ENCODE assay signal across 22 cellular contexts in genomic region chr15:98626153-98626552, GRCh38.
"Had no signal": no experiment of that assay in that cellular context is flagged by ENCODE, and none has a peak within 500 bp of the region (broad histone marks: within the 10 kb centered on the region; RNA-seq: fewer than 3 reads in every experiment).

No MANE protein-coding gene starts in this region.

- H3K27ac ChIP-seq: foreskin keratinocyte, neutrophil, psoas muscle, spleen, tibial artery, upper lobe of left lung, uterus had no signal

- DNase-seq: effector memory CD8-positive, alpha-beta T cell; foreskin keratinocyte; left colon; left ventricle myocardium superior; mesenchymal stem cell; naive B cell; nephron progenitor cell; psoas muscle; retina; spleen; stimulated activated CD4-positive, alpha-beta T cell treated with anti-CD3 and anti-CD28 coated beads, Interleukin-15, amount 100 ng/mL, for 24 hours; stimulated activated CD4-positive, alpha-beta T cell treated with anti-CD3 and anti-CD28 coated beads, Interleukin-1b, Interleukin-23, amount 100 ng/mL, for 48 hours; stimulated activated CD4-positive, alpha-beta T cell treated with anti-CD3 and anti-CD28 coated beads, Interleukin-4, amount 100 ng/mL, for 24 hours; tibial artery; uterus had no signal

- H3K36me3 ChIP-seq: neutrophil, spleen, tibial artery, upper lobe of left lung, uterus had no signal

- ATAC-seq: effector memory CD8-positive, alpha-beta T cell; foreskin keratinocyte; left colon; left ventricle myocardium superior; psoas muscle; sciatic nerve; stimulated activated memory B cell treated with anti-CD40 and anti-IgM and Interleukin-4, amounts not matched to agents 10 μg/mL and 1 μg/mL and 100 μg/mL, for 72 hours had no signal

- H3K4me3 ChIP-seq: lung, psoas muscle, spleen, tibial artery, upper lobe of left lung, uterus had no signal

- H3K4me1 ChIP-seq: foreskin keratinocyte, psoas muscle, spleen, tibial artery, upper lobe of left lung, uterus had no signal

- H3K36me3 Mint-ChIP-seq: naive B cell; stimulated activated memory B cell treated with anti-CD40 and anti-IgM and Interleukin-4, amounts not matched to agents 10 μg/mL and 1 μg/mL and 100 μg/mL, for 72 hours had no signal

- H3K4me3 Mint-ChIP-seq: dendritic cell treated with granulocyte-macrophage colony-stimulating factor and Interleukin-4, amounts not matched to agents 40 ng/mL and 50 ng/mL, for 4 days; effector memory CD8-positive, alpha-beta T cell; naive B cell; nephron progenitor cell; stimulated activated memory B cell treated with anti-CD40 and anti-IgM and Interleukin-4, amounts not matched to agents 10 μg/mL and 1 μg/mL and 100 μg/mL, for 72 hours; stimulated activated naive CD8-positive, alpha-beta T cell treated with anti-CD3 and anti-CD28 coated beads, Interleukin-15, Interleukin-2, amounts not matched to agents 100 ng/mL and 50 ng/mL, for 24 hours had no signal

- H3K27ac Mint-ChIP-seq: dendritic cell treated with granulocyte-macrophage colony-stimulating factor and Interleukin-4, amounts not matched to agents 40 ng/mL and 50 ng/mL, for 4 days; effector memory CD8-positive, alpha-beta T cell; naive B cell; nephron progenitor cell; stimulated activated memory B cell treated with anti-CD40 and anti-IgM and Interleukin-4, amounts not matched to agents 10 μg/mL and 1 μg/mL and 100 μg/mL, for 72 hours; stimulated activated naive CD8-positive, alpha-beta T cell treated with anti-CD3 and anti-CD28 coated beads, Interleukin-15, Interleukin-2, amounts not matched to agents 100 ng/mL and 50 ng/mL, for 24 hours had no signal

- H3K9me3 Mint-ChIP-seq: dendritic cell treated with granulocyte-macrophage colony-stimulating factor and Interleukin-4, amounts not matched to agents 40 ng/mL and 50 ng/mL, for 4 days; effector memory CD8-positive, alpha-beta T cell; naive B cell; nephron progenitor cell; stimulated activated memory B cell treated with anti-CD40 and anti-IgM and Interleukin-4, amounts not matched to agents 10 μg/mL and 1 μg/mL and 100 μg/mL, for 72 hours; stimulated activated naive CD8-positive, alpha-beta T cell treated with anti-CD3 and anti-CD28 coated beads, Interleukin-15, Interleukin-2, amounts not matched to agents 100 ng/mL and 50 ng/mL, for 24 hours had no signal

- H3K4me1 Mint-ChIP-seq: naive B cell; nephron progenitor cell; stimulated activated memory B cell treated with anti-CD40 and anti-IgM and Interleukin-4, amounts not matched to agents 10 μg/mL and 1 μg/mL and 100 μg/mL, for 72 hours had no signal

- H3K9me3 ChIP-seq: neutrophil, psoas muscle, spleen, tibial artery, upper lobe of left lung, uterus had no signal
